ENCODE assay signal across 1 cellular context in the genomic region with DNA sequence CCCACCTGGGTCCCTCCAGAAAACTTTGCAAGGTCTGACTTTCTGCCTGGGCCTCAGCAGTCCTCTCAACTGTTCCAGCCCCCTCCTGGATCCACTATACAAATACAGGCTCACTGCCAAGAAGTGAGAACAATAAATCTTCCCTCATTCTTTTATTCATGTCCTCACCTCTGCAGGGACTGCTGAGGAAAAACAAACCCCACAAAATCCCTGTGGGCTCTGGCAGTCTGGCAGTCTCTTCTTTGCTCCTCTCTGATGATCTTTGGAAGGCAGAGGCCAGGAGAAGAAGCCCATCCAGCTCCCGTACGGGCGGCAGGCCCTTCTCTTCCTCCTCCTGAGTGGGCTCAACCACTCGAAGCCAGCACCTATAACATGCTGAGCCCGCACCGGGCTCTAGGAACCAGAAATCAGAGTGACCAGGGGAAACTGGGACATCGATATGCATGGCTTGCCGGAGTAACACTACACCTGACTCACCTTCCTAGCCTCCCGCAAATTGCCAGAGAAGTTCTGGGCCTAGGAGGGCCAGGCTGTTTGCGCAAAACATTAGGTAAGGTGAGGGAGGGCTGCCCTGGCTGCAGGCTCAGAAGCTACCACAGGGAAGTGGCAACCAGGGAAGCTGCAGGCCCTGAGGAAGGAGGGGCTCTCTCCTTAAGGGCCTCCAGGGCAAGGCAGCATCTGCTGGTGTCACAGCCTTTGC.
TF ChIP-seq lines count a peak whose summit lies in the region.

No MANE protein-coding gene starts in this region.

TF ChIP-seq in K562, 482 proteins besides CTCF, POLR2A, EP300 and RAD21:
- TF ChIP-seq TAF9B (IDR thresholded peaks at IDR 0.05; ENCODE audit: partially characterized antibody), result no peak
- TF ChIP-seq, protein P1, sequence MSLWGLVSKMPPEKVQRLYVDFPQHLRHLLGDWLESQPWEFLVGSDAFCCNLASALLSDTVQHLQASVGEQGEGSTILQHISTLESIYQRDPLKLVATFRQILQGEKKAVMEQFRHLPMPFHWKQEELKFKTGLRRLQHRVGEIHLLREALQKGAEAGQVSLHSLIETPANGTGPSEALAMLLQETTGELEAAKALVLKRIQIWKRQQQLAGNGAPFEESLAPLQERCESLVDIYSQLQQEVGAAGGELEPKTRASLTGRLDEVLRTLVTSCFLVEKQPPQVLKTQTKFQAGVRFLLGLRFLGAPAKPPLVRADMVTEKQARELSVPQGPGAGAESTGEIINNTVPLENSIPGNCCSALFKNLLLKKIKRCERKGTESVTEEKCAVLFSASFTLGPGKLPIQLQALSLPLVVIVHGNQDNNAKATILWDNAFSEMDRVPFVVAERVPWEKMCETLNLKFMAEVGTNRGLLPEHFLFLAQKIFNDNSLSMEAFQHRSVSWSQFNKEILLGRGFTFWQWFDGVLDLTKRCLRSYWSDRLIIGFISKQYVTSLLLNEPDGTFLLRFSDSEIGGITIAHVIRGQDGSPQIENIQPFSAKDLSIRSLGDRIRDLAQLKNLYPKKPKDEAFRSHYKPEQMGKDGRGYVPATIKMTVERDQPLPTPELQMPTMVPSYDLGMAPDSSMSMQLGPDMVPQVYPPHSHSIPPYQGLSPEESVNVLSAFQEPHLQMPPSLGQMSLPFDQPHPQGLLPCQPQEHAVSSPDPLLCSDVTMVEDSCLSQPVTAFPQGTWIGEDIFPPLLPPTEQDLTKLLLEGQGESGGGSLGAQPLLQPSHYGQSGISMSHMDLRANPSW (CRISPR knock-in tag; IDR thresholded peaks at IDR 0.05), result no peak
- TF ChIP-seq, protein P2, sequence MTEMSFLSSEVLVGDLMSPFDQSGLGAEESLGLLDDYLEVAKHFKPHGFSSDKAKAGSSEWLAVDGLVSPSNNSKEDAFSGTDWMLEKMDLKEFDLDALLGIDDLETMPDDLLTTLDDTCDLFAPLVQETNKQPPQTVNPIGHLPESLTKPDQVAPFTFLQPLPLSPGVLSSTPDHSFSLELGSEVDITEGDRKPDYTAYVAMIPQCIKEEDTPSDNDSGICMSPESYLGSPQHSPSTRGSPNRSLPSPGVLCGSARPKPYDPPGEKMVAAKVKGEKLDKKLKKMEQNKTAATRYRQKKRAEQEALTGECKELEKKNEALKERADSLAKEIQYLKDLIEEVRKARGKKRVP (CRISPR knock-in tag; IDR thresholded peaks at IDR 0.05), result no peak
- no peak for TF ChIP-seq CBX5 (IDR thresholded peaks at IDR 0.05; ENCODE audit: borderline replicate concordance, low read depth)
- no peak for TF ChIP-seq MEF2D (tag; conservative IDR thresholded peaks at IDR 0.05; ENCODE audit: low read depth)
- no peak for TF ChIP-seq TCFL5 (CRISPR knock-in tag; conservative IDR thresholded peaks at IDR 0.05)
- TF ChIP-seq, protein P3, sequence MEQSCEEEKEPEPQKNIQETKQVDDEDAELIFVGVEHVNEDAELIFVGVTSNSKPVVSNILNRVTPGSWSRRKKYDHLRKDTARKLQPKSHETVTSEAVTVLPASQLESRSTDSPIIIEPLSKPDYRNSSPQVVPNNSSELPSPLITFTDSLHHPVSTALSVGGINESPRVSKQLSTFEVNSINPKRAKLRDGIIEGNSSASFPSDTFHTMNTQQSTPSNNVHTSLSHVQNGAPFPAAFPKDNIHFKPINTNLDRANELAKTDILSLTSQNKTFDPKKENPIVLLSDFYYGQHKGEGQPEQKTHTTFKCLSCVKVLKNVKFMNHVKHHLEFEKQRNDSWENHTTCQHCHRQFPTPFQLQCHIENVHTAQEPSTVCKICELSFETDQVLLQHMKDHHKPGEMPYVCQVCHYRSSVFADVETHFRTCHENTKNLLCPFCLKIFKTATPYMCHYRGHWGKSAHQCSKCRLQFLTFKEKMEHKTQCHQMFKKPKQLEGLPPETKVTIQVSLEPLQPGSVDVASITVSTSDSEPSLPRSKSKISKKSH (CRISPR knock-in tag; IDR thresholded peaks at IDR 0.05), result no peak
- no peak for TF ChIP-seq NR1H2 (CRISPR knock-in tag; IDR thresholded peaks at IDR 0.05)
- TF ChIP-seq, protein P4, sequence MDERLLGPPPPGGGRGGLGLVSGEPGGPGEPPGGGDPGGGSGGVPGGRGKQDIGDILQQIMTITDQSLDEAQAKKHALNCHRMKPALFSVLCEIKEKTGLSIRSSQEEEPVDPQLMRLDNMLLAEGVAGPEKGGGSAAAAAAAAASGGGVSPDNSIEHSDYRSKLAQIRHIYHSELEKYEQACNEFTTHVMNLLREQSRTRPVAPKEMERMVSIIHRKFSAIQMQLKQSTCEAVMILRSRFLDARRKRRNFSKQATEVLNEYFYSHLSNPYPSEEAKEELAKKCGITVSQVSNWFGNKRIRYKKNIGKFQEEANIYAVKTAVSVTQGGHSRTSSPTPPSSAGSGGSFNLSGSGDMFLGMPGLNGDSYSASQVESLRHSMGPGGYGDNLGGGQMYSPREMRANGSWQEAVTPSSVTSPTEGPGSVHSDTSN (CRISPR knock-in tag; IDR thresholded peaks at IDR 0.05; ENCODE audit: low read depth), result no peak
- TF ChIP-seq, protein P4 (tag; conservative IDR thresholded peaks at IDR 0.05; ENCODE audit: low read depth), result peak; percentile 91
- TF ChIP-seq NFIC (IDR thresholded peaks at IDR 0.05), result peak; percentile 75
- peak; percentile 87 for TF ChIP-seq MEIS2 (IDR thresholded peaks at IDR 0.05; ENCODE audit: partially characterized antibody)
- TF ChIP-seq, protein P5, sequence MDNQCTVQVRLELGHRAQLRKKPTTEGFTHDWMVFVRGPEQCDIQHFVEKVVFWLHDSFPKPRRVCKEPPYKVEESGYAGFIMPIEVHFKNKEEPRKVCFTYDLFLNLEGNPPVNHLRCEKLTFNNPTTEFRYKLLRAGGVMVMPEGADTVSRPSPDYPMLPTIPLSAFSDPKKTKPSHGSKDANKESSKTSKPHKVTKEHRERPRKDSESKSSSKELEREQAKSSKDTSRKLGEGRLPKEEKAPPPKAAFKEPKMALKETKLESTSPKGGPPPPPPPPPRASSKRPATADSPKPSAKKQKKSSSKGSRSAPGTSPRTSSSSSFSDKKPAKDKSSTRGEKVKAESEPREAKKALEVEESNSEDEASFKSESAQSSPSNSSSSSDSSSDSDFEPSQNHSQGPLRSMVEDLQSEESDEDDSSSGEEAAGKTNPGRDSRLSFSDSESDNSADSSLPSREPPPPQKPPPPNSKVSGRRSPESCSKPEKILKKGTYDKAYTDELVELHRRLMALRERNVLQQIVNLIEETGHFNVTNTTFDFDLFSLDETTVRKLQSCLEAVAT (IDR thresholded peaks at IDR 0.05), result no peak
- no peak for TF ChIP-seq ZNF699 (CRISPR knock-in tag; IDR thresholded peaks at IDR 0.05; ENCODE audit: insufficient replicate concordance)
- TF ChIP-seq FOXA3 (CRISPR knock-in tag; conservative IDR thresholded peaks at IDR 0.05 in 1 of 2, IDR thresholded peaks at IDR 0.05 in 1 of 2), result peak in 1 of 2 experiments; percentile 71; a peak in 2 of 4 replicates
- TF ChIP-seq, protein P6, sequence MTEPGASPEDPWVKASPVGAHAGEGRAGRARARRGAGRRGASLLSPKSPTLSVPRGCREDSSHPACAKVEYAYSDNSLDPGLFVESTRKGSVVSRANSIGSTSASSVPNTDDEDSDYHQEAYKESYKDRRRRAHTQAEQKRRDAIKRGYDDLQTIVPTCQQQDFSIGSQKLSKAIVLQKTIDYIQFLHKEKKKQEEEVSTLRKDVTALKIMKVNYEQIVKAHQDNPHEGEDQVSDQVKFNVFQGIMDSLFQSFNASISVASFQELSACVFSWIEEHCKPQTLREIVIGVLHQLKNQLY (CRISPR knock-in tag; conservative IDR thresholded peaks at IDR 0.05), result no peak
- TF ChIP-seq CREBBP (IDR thresholded peaks at IDR 0.05; ENCODE audit: low read depth, low read length), result no peak
- no peak for TF ChIP-seq CCAR2 (IDR thresholded peaks at IDR 0.05; ENCODE audit: low read depth, low read length)
- no peak for TF ChIP-seq ELF2 (CRISPR knock-in tag; IDR thresholded peaks at IDR 0.05)
